ENCODE assay signal across 1 cellular context in the genomic region with DNA sequence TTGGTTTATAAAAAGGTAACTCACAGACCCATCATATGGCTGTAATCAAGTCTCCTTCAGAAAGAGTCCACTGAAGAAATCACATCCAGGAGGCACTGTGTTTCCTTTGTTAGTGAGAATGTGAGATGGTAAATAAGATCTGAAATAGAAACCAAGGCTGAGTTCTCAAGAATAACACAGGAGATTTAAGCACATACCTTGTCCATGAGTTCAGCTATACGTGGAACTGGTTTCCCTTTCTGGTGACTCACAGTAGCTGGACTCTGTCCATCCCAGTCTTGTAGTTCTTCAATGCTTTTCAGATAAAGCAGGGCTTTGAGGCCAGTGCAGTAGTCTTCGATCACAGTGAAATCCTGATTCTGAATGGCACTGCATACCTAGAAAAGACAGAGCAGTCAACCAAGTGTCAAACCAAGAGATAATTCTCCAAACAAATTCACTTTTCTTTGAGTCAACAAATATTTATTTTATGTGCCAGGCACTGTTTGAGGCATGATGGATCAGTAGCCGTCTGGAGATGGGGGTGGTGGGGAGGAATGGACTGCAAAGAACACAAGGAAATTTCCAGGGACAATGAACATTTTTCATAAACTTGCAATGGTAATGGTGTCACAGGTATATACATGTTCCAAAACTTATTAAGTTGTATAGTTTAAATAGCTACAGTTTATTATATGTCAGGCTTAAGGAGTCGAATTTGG.
TF ChIP-seq lines count a peak whose summit lies in the region.

No MANE protein-coding gene starts in this region.

TF ChIP-seq in HCT116, 20 proteins besides CTCF, POLR2A, EP300 and RAD21 (continued from another document):
- TF ChIP-seq, protein P1, sequence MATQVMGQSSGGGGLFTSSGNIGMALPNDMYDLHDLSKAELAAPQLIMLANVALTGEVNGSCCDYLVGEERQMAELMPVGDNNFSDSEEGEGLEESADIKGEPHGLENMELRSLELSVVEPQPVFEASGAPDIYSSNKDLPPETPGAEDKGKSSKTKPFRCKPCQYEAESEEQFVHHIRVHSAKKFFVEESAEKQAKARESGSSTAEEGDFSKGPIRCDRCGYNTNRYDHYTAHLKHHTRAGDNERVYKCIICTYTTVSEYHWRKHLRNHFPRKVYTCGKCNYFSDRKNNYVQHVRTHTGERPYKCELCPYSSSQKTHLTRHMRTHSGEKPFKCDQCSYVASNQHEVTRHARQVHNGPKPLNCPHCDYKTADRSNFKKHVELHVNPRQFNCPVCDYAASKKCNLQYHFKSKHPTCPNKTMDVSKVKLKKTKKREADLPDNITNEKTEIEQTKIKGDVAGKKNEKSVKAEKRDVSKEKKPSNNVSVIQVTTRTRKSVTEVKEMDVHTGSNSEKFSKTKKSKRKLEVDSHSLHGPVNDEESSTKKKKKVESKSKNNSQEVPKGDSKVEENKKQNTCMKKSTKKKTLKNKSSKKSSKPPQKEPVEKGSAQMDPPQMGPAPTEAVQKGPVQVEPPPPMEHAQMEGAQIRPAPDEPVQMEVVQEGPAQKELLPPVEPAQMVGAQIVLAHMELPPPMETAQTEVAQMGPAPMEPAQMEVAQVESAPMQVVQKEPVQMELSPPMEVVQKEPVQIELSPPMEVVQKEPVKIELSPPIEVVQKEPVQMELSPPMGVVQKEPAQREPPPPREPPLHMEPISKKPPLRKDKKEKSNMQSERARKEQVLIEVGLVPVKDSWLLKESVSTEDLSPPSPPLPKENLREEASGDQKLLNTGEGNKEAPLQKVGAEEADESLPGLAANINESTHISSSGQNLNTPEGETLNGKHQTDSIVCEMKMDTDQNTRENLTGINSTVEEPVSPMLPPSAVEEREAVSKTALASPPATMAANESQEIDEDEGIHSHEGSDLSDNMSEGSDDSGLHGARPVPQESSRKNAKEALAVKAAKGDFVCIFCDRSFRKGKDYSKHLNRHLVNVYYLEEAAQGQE (IDR thresholded peaks at IDR 0.05; ENCODE audit: low read depth): no peak
- TF ChIP-seq, protein P2, sequence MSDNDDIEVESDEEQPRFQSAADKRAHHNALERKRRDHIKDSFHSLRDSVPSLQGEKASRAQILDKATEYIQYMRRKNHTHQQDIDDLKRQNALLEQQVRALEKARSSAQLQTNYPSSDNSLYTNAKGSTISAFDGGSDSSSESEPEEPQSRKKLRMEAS (IDR thresholded peaks at IDR 0.05): no peak
- TF ChIP-seq EZH2 (IDR thresholded peaks at IDR 0.05): no peak
- TF ChIP-seq POLR2AphosphoS5 (IDR thresholded peaks at IDR 0.05; ENCODE audit: low read depth, low read length): no peak
- peak; percentile 57 for TF ChIP-seq FOSL1 (IDR thresholded peaks at IDR 0.05; ENCODE audit: low read depth)
- TF ChIP-seq YY1 (IDR thresholded peaks at IDR 0.05; ENCODE audit: extremely low read depth, insufficient replicate concordance, low read depth, low read length): no peak
- no peak for TF ChIP-seq CEBPB (IDR thresholded peaks at IDR 0.05; ENCODE audit: low read depth)
- TF ChIP-seq TCF7L2 (IDR thresholded peaks at IDR 0.05; ENCODE audit: borderline replicate concordance, extremely low read depth, insufficient read depth, insufficient read length): no peak
- no peak for TF ChIP-seq ZFX (IDR thresholded peaks at IDR 0.05)
- no peak for TF ChIP-seq ZNF274 (IDR thresholded peaks at IDR 0.05; ENCODE audit: low read depth, low read length)
- TF ChIP-seq SRF (IDR thresholded peaks at IDR 0.05; ENCODE audit: low read depth): no peak
